31 cellular contexts compared by ENCODE assay signal in the genomic region with DNA sequence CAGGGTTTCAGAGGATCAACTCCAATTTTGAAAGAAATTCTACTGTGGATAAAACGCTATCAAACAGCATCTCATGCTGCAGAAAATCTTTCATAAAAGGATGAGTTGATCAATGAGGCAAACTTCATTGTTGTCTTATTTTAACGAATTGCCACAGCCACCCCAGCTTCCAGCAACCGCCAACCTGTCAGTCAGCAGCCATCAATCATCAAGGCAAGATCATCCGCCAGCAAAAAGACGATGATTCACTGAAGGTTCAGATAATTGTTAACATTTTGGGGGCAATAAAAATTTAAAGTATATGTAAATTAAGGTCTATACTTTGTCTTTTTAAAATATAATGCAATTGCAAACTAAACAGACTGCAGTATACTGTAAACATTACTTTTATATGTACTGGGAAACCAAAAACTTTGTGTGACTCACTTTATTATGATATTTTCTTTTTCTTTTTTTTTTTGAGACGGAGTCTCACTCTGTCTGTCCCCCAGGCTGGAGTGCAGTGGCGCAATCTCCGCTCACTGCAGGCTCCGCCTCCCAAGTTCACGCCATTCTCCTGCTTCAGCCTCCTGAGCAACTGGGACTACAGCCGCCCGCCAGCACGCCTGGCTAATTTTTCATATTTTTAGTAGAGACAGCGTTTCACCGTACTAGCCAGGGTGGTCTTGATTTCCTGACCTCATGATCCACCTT.
"Had no signal": no experiment of that assay in that cellular context is flagged by ENCODE, and none has a peak within 500 bp of the region (broad histone marks: within the 10 kb centered on the region; RNA-seq: fewer than 3 reads in every experiment).

No MANE protein-coding gene starts in this region.

- H3K27me3 Mint-ChIP-seq: stimulated activated memory B cell treated with anti-CD40 and anti-IgM and Interleukin-4, amounts not matched to agents 10 μg/mL and 1 μg/mL and 100 μg/mL, for 72 hours had no signal

- DNase-seq: naive thymus-derived CD8-positive, alpha-beta T cell; nephron progenitor cell; nucleus accumbens; pancreas; psoas muscle; right cardiac atrium; spleen; stimulated activated CD4-positive, alpha-beta T cell treated with anti-CD3 and anti-CD28 coated beads, Interleukin-12 subunit alpha, Interleukin-12 subunit beta, amount 100 ng/mL, for 4 hours; stimulated activated CD4-positive, alpha-beta T cell treated with anti-CD3 and anti-CD28 coated beads, Interleukin-1b, Interleukin-23, amount 100 ng/mL, for 48 hours; stimulated activated CD4-positive, alpha-beta T cell treated with anti-CD3 and anti-CD28 coated beads, Interleukin-4, amount 100 ng/mL, for 1 hour; stimulated activated CD4-positive, alpha-beta T cell treated with anti-CD3 and anti-CD28 coated beads, Interleukin-4, amount 100 ng/mL, for 4 hours; stimulated activated CD8-positive, alpha-beta memory T cell treated with anti-CD3 and anti-CD28 coated beads, Interleukin-4, amount 100 ng/mL, for 48 hours; stimulated activated naive CD4-positive, alpha-beta T cell; stimulated activated naive CD8-positive, alpha-beta T cell treated with anti-CD3 and anti-CD28 coated beads, Interleukin-15, amount 100 ng/mL, for 72 hours; stimulated activated naive CD8-positive, alpha-beta T cell treated with anti-CD3 and anti-CD28 coated beads, Interleukin-15, Interleukin-2, amounts not matched to agents 100 U/mL and 50 U/mL, for 24 hours; substantia nigra; testis; tibial artery; transverse colon; upper lobe of right lung; uterus had no signal

- H3K9me3 ChIP-seq: neutrophil, pancreas, psoas muscle, spleen, suprapubic skin, testis, tibial artery, transverse colon, upper lobe of right lung, uterus had no signal

- H3K36me3 Mint-ChIP-seq: naive thymus-derived CD8-positive, alpha-beta T cell; natural killer cell treated with Interleukin-12 subunit alpha and Interleukin-12 subunit beta and Interleukin-15 and Interleukin-18, amount 100 ng/mL, for 72 hours; stimulated activated memory B cell treated with anti-CD40 and anti-IgM and Interleukin-4, amounts not matched to agents 10 μg/mL and 1 μg/mL and 100 μg/mL, for 72 hours; type B pancreatic cell had no signal

- H3K27me3 ChIP-seq: neutrophil, pancreas, suprapubic skin, testis, uterus had no signal

- H3K9me3 Mint-ChIP-seq: naive thymus-derived CD8-positive, alpha-beta T cell; natural killer cell treated with Interleukin-12 subunit alpha and Interleukin-12 subunit beta and Interleukin-15 and Interleukin-18, amount 100 ng/mL, for 72 hours; nephron progenitor cell; neural crest cell; stimulated activated memory B cell treated with anti-CD40 and anti-IgM and Interleukin-4, amounts not matched to agents 10 μg/mL and 1 μg/mL and 100 μg/mL, for 72 hours; stimulated activated naive CD8-positive, alpha-beta T cell treated with anti-CD3 and anti-CD28 coated beads, Interleukin-15, amount 100 ng/mL, for 72 hours; type B pancreatic cell had no signal

- ATAC-seq: naive thymus-derived CD8-positive, alpha-beta T cell; natural killer cell treated with Interleukin-12 subunit alpha and Interleukin-12 subunit beta and Interleukin-15 and Interleukin-18, amount 100 ng/mL, for 72 hours; pancreas; psoas muscle; right cardiac atrium; sciatic nerve; stimulated activated memory B cell treated with anti-CD40 and anti-IgM and Interleukin-4, amounts not matched to agents 10 μg/mL and 1 μg/mL and 100 μg/mL, for 72 hours; stimulated activated naive CD8-positive, alpha-beta T cell treated with anti-CD3 and anti-CD28 coated beads, Interleukin-15, amount 100 ng/mL, for 72 hours; stimulated activated naive CD8-positive, alpha-beta T cell treated with anti-CD3 and anti-CD28 coated beads, Interleukin-15, Interleukin-2, amounts not matched to agents 100 U/mL and 50 U/mL, for 24 hours; upper lobe of right lung had no signal

- H3K4me1 ChIP-seq: pancreas, psoas muscle, suprapubic skin, testis, tibial artery, transverse colon, upper lobe of right lung, uterus had no signal

- H3K36me3 ChIP-seq: neutrophil, pancreas, spleen, suprapubic skin, tibial artery, transverse colon, upper lobe of right lung, uterus had no signal

- H3K4me3 Mint-ChIP-seq: naive thymus-derived CD8-positive, alpha-beta T cell; natural killer cell treated with Interleukin-12 subunit alpha and Interleukin-12 subunit beta and Interleukin-15 and Interleukin-18, amount 100 ng/mL, for 72 hours; nephron progenitor cell; neural crest cell; stimulated activated memory B cell treated with anti-CD40 and anti-IgM and Interleukin-4, amounts not matched to agents 10 μg/mL and 1 μg/mL and 100 μg/mL, for 72 hours; stimulated activated naive CD8-positive, alpha-beta T cell treated with anti-CD3 and anti-CD28 coated beads, Interleukin-15, amount 100 ng/mL, for 72 hours; type B pancreatic cell had no signal

- H3K27ac Mint-ChIP-seq: naive thymus-derived CD8-positive, alpha-beta T cell; natural killer cell treated with Interleukin-12 subunit alpha and Interleukin-12 subunit beta and Interleukin-15 and Interleukin-18, amount 100 ng/mL, for 72 hours; nephron progenitor cell; progenitor cell of endocrine pancreas; stimulated activated memory B cell treated with anti-CD40 and anti-IgM and Interleukin-4, amounts not matched to agents 10 μg/mL and 1 μg/mL and 100 μg/mL, for 72 hours; stimulated activated naive CD8-positive, alpha-beta T cell treated with anti-CD3 and anti-CD28 coated beads, Interleukin-15, amount 100 ng/mL, for 72 hours; type B pancreatic cell had no signal

- H3K4me3 ChIP-seq: pancreas, psoas muscle, skin epidermis, smooth muscle cell, spleen, suprapubic skin, testis, tibial artery, transverse colon, upper lobe of right lung, uterus had no signal

- H3K4me1 Mint-ChIP-seq: naive thymus-derived CD8-positive, alpha-beta T cell; nephron progenitor cell; neural crest cell; stimulated activated naive CD8-positive, alpha-beta T cell treated with anti-CD3 and anti-CD28 coated beads, Interleukin-15, amount 100 ng/mL, for 72 hours had no signal
